In the genomic region with DNA sequence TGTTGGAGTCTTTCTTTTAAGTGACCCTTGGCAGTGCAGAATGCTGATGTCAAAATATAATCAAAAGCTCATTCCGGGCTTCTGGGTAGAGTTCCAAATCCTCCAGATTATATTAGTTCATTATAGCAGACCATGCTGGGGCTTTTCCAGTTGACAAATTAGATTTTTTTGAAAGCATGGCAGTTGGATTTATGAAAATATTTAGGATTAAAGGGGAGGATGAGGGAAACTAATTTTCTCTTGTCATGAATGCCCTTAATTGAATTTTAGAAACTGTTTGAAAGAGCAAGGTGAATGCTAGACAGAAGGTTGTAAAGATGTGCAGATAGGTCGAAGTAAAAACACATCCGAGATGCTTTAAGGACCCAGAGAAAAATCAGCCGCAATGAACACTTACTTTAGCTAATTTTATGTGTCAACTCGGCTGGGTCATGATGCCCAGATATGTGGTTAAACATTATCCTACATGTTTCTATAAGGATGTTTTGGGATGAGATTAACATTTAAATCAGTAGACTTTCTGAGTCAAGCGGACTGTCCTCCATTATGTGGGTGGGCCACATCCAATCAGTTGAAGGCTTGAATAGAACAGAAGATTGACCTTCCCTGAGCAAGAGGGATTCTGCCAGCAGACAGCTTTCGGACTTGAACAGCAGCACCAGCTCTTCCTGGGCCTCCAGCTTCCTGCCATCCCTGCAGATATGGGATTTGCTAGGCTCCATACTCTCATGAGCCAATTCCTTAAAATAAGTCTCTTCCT, we compare ENCODE assay signal across 31 cellular contexts.
"Had no signal": no experiment of that assay in that cellular context is flagged by ENCODE, and none has a peak within 500 bp of the region (broad histone marks: within the 10 kb centered on the region; RNA-seq: fewer than 3 reads in every experiment).

No MANE protein-coding gene starts in this region.

- H3K9me3 Mint-ChIP-seq: activated CD4-positive, alpha-beta T cell treated with anti-CD3 and anti-CD28 coated beads, Interleukin-2, amount 10 ng/mL, durations not matched to agents 7 days and 5 days; activated naive CD4-positive, alpha-beta T cell treated with anti-CD3 and anti-CD28 coated beads, Interleukin-2, amount 50 U/mL, for 24 hours; activated T-helper 2 cell treated with anti-CD3 and anti-CD28 coated beads, Interferon-gamma antibody, Interleukin-2, Interleukin-4, amounts not matched to agents 10 μg/mL and 5 μg/mL and 100 μg/mL, durations not matched to agents 14 hours and 24 hours and 36 hours had no signal

- DNase-seq: activated CD4-positive, alpha-beta T cell treated with anti-CD3 and anti-CD28 coated beads for 36 hours; activated CD4-positive, alpha-beta T cell treated with anti-CD3 and anti-CD28 coated beads, Interleukin-2, amount 10 ng/mL, durations not matched to agents 7 days and 5 days; activated CD4-positive, alpha-beta T cell treated with anti-CD3 and anti-CD28 coated beads, Interleukin-2, amount 50 U/mL, for 48 hours; activated CD8-positive, alpha-beta T cell treated with anti-CD3 and anti-CD28 coated beads, Interleukin-2, amount 10 ng/mL, durations not matched to agents 7 days and 5 days; activated gamma-delta T cell; activated naive CD4-positive, alpha-beta T cell treated with Interleukin-2 at 50 U/mL for 16 hours; activated naive CD8-positive, alpha-beta T cell treated with anti-CD3 and anti-CD28 coated beads, Interleukin-2, amount 10 ng/mL, durations not matched to agents 7 days and 5 days; amygdala; NCI-H1092 treated with DMSO at 0.1 percent for 48 hours; NCI-H1417; NCI-H146; NCI-H187; NCI-H2081; NCI-H2171 treated with DMSO at 0.1 percent for 48 hours; NCI-H2227 treated with DMSO at 0.1 percent for 48 hours; NCI-H446; NCI-H510A treated with DMSO at 0.1 percent for 48 hours; NCI-H526 treated with DMSO at 0.1 percent for 48 hours; NCI-H774; PC-3; Peyer's patch; RPMI8226; SHP77 treated with DMSO at 0.1 percent for 48 hours had no signal

- H3K36me3 ChIP-seq: breast epithelium had no signal

- H3K9me3 ChIP-seq: ascending aorta, breast epithelium, Peyer's patch had no signal

- H3K27ac ChIP-seq: ascending aorta, breast epithelium, Peyer's patch, SJSA1 had no signal

- H3K4me1 Mint-ChIP-seq: activated CD4-positive, alpha-beta T cell treated with anti-CD3 and anti-CD28 coated beads for 36 hours; activated CD4-positive, alpha-beta T cell treated with anti-CD3 and anti-CD28 coated beads, Interleukin-2, amount 10 ng/mL, durations not matched to agents 7 days and 5 days; activated naive CD4-positive, alpha-beta T cell treated with anti-CD3 and anti-CD28 coated beads, Interleukin-2, amount 50 U/mL, for 24 hours had no signal

- H3K27ac Mint-ChIP-seq: activated CD4-positive, alpha-beta T cell treated with anti-CD3 and anti-CD28 coated beads for 36 hours; activated CD4-positive, alpha-beta T cell treated with anti-CD3 and anti-CD28 coated beads, Interleukin-2, amount 10 ng/mL, durations not matched to agents 7 days and 5 days; activated CD8-positive, alpha-beta T cell treated with anti-CD3 and anti-CD28 coated beads, Interleukin-2, amount 10 ng/mL, durations not matched to agents 7 days and 5 days; activated naive CD4-positive, alpha-beta T cell treated with anti-CD3 and anti-CD28 coated beads, Interleukin-2, amount 50 U/mL, for 24 hours; activated naive CD8-positive, alpha-beta T cell treated with anti-CD3 and anti-CD28 coated beads, Interleukin-2, amount 10 ng/mL, durations not matched to agents 7 days and 5 days; activated T-cell treated with anti-CD3 and anti-CD28 coated beads, Interleukin-2, amount 50 U/mL, for 24 hours; activated T-helper 2 cell treated with anti-CD3 and anti-CD28 coated beads, Interferon-gamma antibody, Interleukin-2, Interleukin-4, amounts not matched to agents 10 μg/mL and 5 μg/mL and 100 μg/mL, durations not matched to agents 14 hours and 24 hours and 36 hours; T-helper 1 cell treated with Interleukin-12 subunit alpha and Interleukin-12 subunit beta and Interleukin-4 antibody, amounts not matched to agents 30 μg/mL and 1 μg/mL, for 36 hours; T-helper 2 cell treated with Interferon-gamma antibody and Interleukin-4, amounts not matched to agents 5 μg/mL and 100 μg/mL, for 36 hours had no signal

- H3K4me3 Mint-ChIP-seq: activated CD4-positive, alpha-beta T cell treated with anti-CD3 and anti-CD28 coated beads for 36 hours; activated CD4-positive, alpha-beta T cell treated with anti-CD3 and anti-CD28 coated beads, Interleukin-2, amount 10 ng/mL, durations not matched to agents 7 days and 5 days; activated CD8-positive, alpha-beta T cell treated with anti-CD3 and anti-CD28 coated beads, Interleukin-2, amount 10 ng/mL, durations not matched to agents 7 days and 5 days; activated naive CD4-positive, alpha-beta T cell treated with anti-CD3 and anti-CD28 coated beads, Interleukin-2, amount 50 U/mL, for 24 hours; activated naive CD8-positive, alpha-beta T cell treated with anti-CD3 and anti-CD28 coated beads, Interleukin-2, amount 10 ng/mL, durations not matched to agents 7 days and 5 days; activated T-cell treated with anti-CD3 and anti-CD28 coated beads, Interleukin-2, amount 50 U/mL, for 24 hours; T-helper 1 cell treated with Interleukin-12 subunit alpha and Interleukin-12 subunit beta and Interleukin-4 antibody, amounts not matched to agents 30 μg/mL and 1 μg/mL, for 36 hours; T-helper 2 cell treated with Interferon-gamma antibody and Interleukin-4, amounts not matched to agents 5 μg/mL and 100 μg/mL, for 36 hours had no signal

- H3K4me1 ChIP-seq: ascending aorta, breast epithelium, Peyer's patch had no signal

- H3K4me3 ChIP-seq: ascending aorta, breast epithelium, Peyer's patch, SJSA1 had no signal

- H3K27me3 ChIP-seq: ascending aorta, breast epithelium, Peyer's patch, SJSA1 had no signal

- H3K27me3 Mint-ChIP-seq: activated naive CD4-positive, alpha-beta T cell treated with anti-CD3 and anti-CD28 coated beads, Interleukin-2, amount 50 U/mL, for 24 hours; activated T-cell treated with anti-CD3 and anti-CD28 coated beads, Interleukin-2, amount 50 U/mL, for 24 hours had no signal
